Comparison of ENCODE assay signal across 11 cellular contexts in the genomic region with DNA sequence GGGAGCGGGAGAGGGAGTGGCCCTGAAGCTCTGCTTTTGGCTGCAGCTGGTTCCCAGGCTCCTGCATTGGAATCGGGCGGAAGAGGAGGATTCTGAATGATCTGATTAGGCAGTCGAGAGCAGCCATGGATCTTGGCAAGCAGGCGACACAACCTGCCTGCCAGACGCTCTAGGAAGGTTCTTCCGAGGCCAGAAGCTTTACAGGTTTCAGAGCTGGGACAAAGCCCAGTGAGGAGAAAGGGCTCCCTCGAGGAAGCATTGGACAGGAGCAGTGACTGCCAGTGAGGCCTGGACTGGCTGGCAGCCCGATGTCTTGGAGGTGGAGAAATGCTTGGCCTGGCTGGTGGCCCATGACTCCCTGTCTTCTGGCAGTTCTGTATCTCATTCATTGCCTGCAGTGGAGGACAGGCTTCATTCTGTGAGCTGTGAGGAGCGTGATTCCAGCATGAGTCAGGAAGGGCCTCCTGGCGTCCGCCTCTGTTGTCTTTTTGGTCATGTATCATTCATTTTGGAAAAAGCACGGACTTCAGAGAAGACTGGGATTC.
DNase-seq lines count a peak whose midpoint lies in the region; ATAC-seq lines count a peak whose summit lies in the region.
"Had no signal": no experiment of that assay in that cellular context is flagged by ENCODE, and none has a peak within 500 bp of the region (broad histone marks: within the 10 kb centered on the region; RNA-seq: fewer than 3 reads in every experiment).

No MANE protein-coding gene starts in this region.

- ATAC-seq in GM19351 (IDR thresholded peaks at IDR 0.05; ENCODE audit: unreplicated experiment): no peak
- ATAC-seq: natural killer cell treated with Interleukin-12 subunit alpha and Interleukin-12 subunit beta and Interleukin-15 and Interleukin-18, amount 100 ng/mL, for 72 hours had no signal

- no peak overlapping the region for H3K9ac ChIP-seq in muscle layer of colon (ENCODE audit: low read length)

- H3K4me3 ChIP-seq in muscle layer of colon (ENCODE audit: low read depth in 1 of 2, low read length in 2 of 2) (peak overlapping the region in 1 of 2 donors; percentile 21), H7 (ENCODE audit: insufficient read depth, low read depth, low read length) (no peak overlapping the region)

- H3K27ac ChIP-seq in muscle layer of colon (ENCODE audit: low read depth, low read length): peak overlapping the region; percentile 61

- no peaks in the 10 kb centered on the region for H3K27me3 ChIP-seq in muscle layer of colon (ENCODE audit: control insufficient read depth in 1 of 2, insufficient read depth in 2 of 2, low read length in 2 of 2)
- H3K27me3 ChIP-seq in H7 (ENCODE audit: control insufficient read depth, insufficient read depth, low read length): no peaks in the 10 kb centered on the region

- no peaks in the 10 kb centered on the region for H3K36me3 ChIP-seq in muscle layer of colon (ENCODE audit: insufficient read depth, low read length)
- no peaks in the 10 kb centered on the region for H3K36me3 ChIP-seq in H7 (replicated peaks; ENCODE audit: control insufficient read depth, insufficient read depth, low read length)

- peaks cover 52% of the 10 kb centered on the region for H3K4me1 ChIP-seq in muscle layer of colon (ENCODE audit: insufficient read depth, low read length)

- DNase-seq in NCI-H2171 treated with DMSO at 0.1 percent for 48 hours (lab: John Stamatoyannopoulos, UW) (peak; percentile 26), NCI-H2171 (lab: John Stamatoyannopoulos, UW) (no peak), dermis blood vessel endothelial cell (peak; percentile 71), KG1 (lab: John Stamatoyannopoulos, UW) (no peak), H7 (no peak), OCI-M2 (lab: John Stamatoyannopoulos, UW; ENCODE audit: unreplicated experiment) (no peak)
- DNase-seq: activated gamma-delta T cell, NCI-H748 treated with DMSO at 0.1 percent for 48 hours had no signal

- H3K9me3 ChIP-seq in muscle layer of colon (ENCODE audit: low read length): no peaks in the 10 kb centered on the region

Comparison
In these comparisons a context has a peak if more than half of its experiments do, and no peak if none do; other contexts are left out.
1. DNase-seq: peak in NCI-H2171 treated with DMSO at 0.1 percent for 48 hours (single experiment) and dermis blood vessel endothelial cell (single experiment); none in NCI-H2171 (single experiment), KG1 (single experiment), H7 (single experiment) and OCI-M2 (single experiment).